9 cellular contexts compared by ENCODE assay signal in the genomic region with DNA sequence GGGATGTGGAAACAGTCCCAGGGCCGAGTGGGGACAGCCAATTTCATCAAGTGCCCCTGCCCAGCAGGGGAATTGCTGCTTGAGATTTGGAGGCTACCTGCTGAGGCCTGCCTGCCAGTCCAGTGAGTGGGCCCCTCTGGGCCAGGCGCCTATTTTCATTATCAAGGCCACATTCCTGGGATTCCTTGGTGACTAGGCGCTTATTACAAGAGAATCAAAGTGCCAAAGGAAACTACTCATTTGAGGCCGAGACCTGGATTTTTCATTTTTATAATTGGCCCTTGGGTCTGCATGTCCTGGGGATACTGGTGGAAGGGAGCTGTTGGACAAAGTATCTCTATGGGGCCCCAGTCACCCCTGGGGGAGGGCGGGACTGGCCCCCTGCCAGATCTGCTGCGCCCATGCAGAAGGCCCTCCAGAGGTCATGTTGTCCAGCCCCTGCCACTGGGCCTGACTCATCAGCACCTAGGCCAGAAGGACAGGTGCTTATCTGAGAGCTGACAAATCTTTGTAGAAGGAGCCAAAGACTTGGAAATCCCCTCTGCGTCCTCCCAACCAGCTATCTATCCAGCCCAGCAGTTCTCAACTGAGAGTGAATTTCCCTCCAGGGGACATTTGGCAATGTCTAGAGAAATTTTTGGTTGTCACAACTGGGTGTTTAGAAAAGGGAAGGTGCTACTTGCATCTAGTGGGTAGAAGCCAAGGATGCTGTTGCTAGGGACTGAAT. TPM values are rescaled to one million over a fixed set of nuclear protein-coding genes. Genes with fewer than 3 reads are reported as not detected.
DNase-seq lines count a peak whose midpoint lies in the region; ATAC-seq, FAIRE-seq and TF ChIP-seq lines count a peak whose summit lies in the region.
"Had no signal": no experiment of that assay in that cellular context is flagged by ENCODE, and none has a peak within 500 bp of the region (broad histone marks: within the 10 kb centered on the region; RNA-seq: fewer than 3 reads in every experiment).

No MANE protein-coding gene starts in this region.

- H3K27ac ChIP-seq in GM12878 (ENCODE audit: control insufficient read depth, insufficient read depth) (no peak overlapping the region), colonic mucosa (no peak overlapping the region)

- POLR2A ChIA-PET in GM12878 (lab: Charles Lee) = no interaction called here
- POLR2A ChIA-PET in activated CD4-positive, alpha-beta T cell treated with anti-CD3 and anti-CD28 coated beads, Interleukin-2, amount 10 ng/mL, durations not matched to agents 7 days and 5 days (lab: Charles Lee) = no interaction called here

- no peak for TF ChIP-seq RAD21 in GM12878 (IDR thresholded peaks at IDR 0.05; ENCODE audit: insufficient read depth, low read depth, low read length)

- H3K36me3 Mint-ChIP-seq in memory B cell = no peaks in the 10 kb centered on the region
- H3K36me3 Mint-ChIP-seq in activated CD4-positive, alpha-beta T cell treated with anti-CD3 and anti-CD28 coated beads, Interleukin-2, amount 10 ng/mL, durations not matched to agents 7 days and 5 days (ENCODE audit: low read depth) = no peaks in the 10 kb centered on the region
- H3K36me3 Mint-ChIP-seq: brain had no signal

- H3K79me2 ChIP-seq in GM12878 (ENCODE audit: control insufficient read depth, insufficient read depth, low read length) = no peaks in the 10 kb centered on the region

- no peak overlapping the region for H3K4me2 ChIP-seq in GM12878 (ENCODE audit: control insufficient read depth, insufficient read depth)

- no peak overlapping the region for H3K9ac ChIP-seq in GM12878 (ENCODE audit: control insufficient read depth, insufficient read depth, low read length)
- H3K9ac ChIP-seq in colonic mucosa (ENCODE audit: low read depth in 2 of 2, low read length in 2 of 2) = no peak overlapping the region

- intact Hi-C loops in GM12878 (cut with micrococcal nuclease; ENCODE audit: unreplicated experiment) = no loop called here
- intact Hi-C loops in colonic mucosa (cut with DNase I) = no loop called here

- FAIRE-seq in GM12878 (lab: Jason Lieb, UNC) = no peak

- H3K9me3 Mint-ChIP-seq in memory B cell = no peaks in the 10 kb centered on the region
- H3K9me3 Mint-ChIP-seq in activated CD4-positive, alpha-beta T cell treated with anti-CD3 and anti-CD28 coated beads, Interleukin-2, amount 10 ng/mL, durations not matched to agents 7 days and 5 days = no peaks in the 10 kb centered on the region

- peaks cover 8% of the 10 kb centered on the region for H3K27me3 Mint-ChIP-seq in memory B cell
- peaks cover 2% of the 10 kb centered on the region for H3K27me3 Mint-ChIP-seq in activated CD4-positive, alpha-beta T cell treated with anti-CD3 and anti-CD28 coated beads, Interleukin-2, amount 10 ng/mL, durations not matched to agents 7 days and 5 days

- TF ChIP-seq EP300 in GM12878 (IDR thresholded peaks at IDR 0.05; ENCODE audit: borderline replicate concordance in 1 of 2, control insufficient read depth in 1 of 2, low read depth in 2 of 2, low read length in 2 of 2) = no peak

- SMC1A ChIA-PET in GM12878 (lab: Charles Lee; ENCODE audit: uncharacterized antibody, unreplicated experiment) = interaction anchor here (0.7 to 1.1 kb wide), 2 partner anchors 22 to 57 kb away, joined by 3 read pairs; no protein-coding TSS in a partner anchor

- CTCF ChIA-PET in GM12878 (lab: Yijun Ruan, JAX) = no interaction called here
- CTCF ChIA-PET in activated CD4-positive, alpha-beta T cell treated with anti-CD3 and anti-CD28 coated beads, Interleukin-2, amount 10 ng/mL, durations not matched to agents 7 days and 5 days (lab: Charles Lee) = interaction anchor here (0.9 to 1.1 kb wide), 2 partner anchors 8 to 16 kb away, joined by 3 to 4 read pairs; no protein-coding TSS in a partner anchor

- peak; percentile 59 for ATAC-seq in HG03060 (IDR thresholded peaks at IDR 0.05; ENCODE audit: low read depth, unreplicated experiment)
- ATAC-seq in GM12878 = peak; percentile 93
- peak; percentile 24 for ATAC-seq in memory B cell (ENCODE audit: low read depth)

- no peak overlapping the region for H2AFZ ChIP-seq in GM12878 (ENCODE audit: control insufficient read depth, low read depth, low read length)

- TF ChIP-seq POLR2A in GM12878 (IDR thresholded peaks at IDR 0.05; ENCODE audit: low read depth, low read length) = no peak

- no TSS peak for BruUV-seq in GM12878 (replicated peaks; lab: Mats Ljungman, UMichigan)

- RAD21 ChIA-PET in GM12878 (lab: Charles Lee; ENCODE audit: unreplicated experiment) = no interaction called here

- H3K36me3 ChIP-seq in GM12878 (ENCODE audit: control insufficient read depth in 2 of 2, insufficient read depth in 2 of 2, low read length in 1 of 2) (no peaks in the 10 kb centered on the region), colonic mucosa (no peaks in the 10 kb centered on the region)

- peak; percentile 57 for DNase-seq in GM04504 (ENCODE audit: low read depth)
- DNase-seq in GM12878 (ENCODE audit: low read depth, low spot score) = no peak
- no peak for DNase-seq in memory B cell (ENCODE audit: low spot score in 2 of 2)
- DNase-seq in colonic mucosa = no peak
- DNase-seq in NCI-H510A (lab: John Stamatoyannopoulos, UW) = no peak
- no peak for DNase-seq in NCI-H146 (lab: John Stamatoyannopoulos, UW)
- DNase-seq in activated CD4-positive, alpha-beta T cell treated with anti-CD3 and anti-CD28 coated beads, Interleukin-2, amount 10 ng/mL, durations not matched to agents 7 days and 5 days = no peak

- peaks cover 9% of the 10 kb centered on the region for H3K4me1 ChIP-seq in GM12878 (ENCODE audit: control insufficient read depth, insufficient read depth, low read length)
- H3K4me1 ChIP-seq in colonic mucosa = no peaks in the 10 kb centered on the region

- no peaks in the 10 kb centered on the region for H4K20me1 ChIP-seq in GM12878 (ENCODE audit: control insufficient read depth, insufficient read depth)

- in situ Hi-C loops in GM12878 (cut with MboI) = no loop called here

- TF ChIP-seq CTCF in GM12878 (IDR thresholded peaks at IDR 0.05 in 2 of 3, conservative IDR thresholded peaks at IDR 0.05 in 1 of 3; ENCODE audit: control insufficient read depth in 2 of 3, extremely low read depth in 1 of 3, insufficient read depth in 1 of 3, low read depth in 3 of 3, low read length in 3 of 3) (no peak), colonic mucosa (IDR thresholded peaks at IDR 0.05) (no peak)

- no peak overlapping the region for H3K27ac Mint-ChIP-seq in memory B cell
- H3K27ac Mint-ChIP-seq in activated CD4-positive, alpha-beta T cell treated with anti-CD3 and anti-CD28 coated beads, Interleukin-2, amount 10 ng/mL, durations not matched to agents 7 days and 5 days = no peak overlapping the region

- H3K4me1 Mint-ChIP-seq in memory B cell = peaks cover 3% of the 10 kb centered on the region
- no peaks in the 10 kb centered on the region for H3K4me1 Mint-ChIP-seq in activated CD4-positive, alpha-beta T cell treated with anti-CD3 and anti-CD28 coated beads, Interleukin-2, amount 10 ng/mL, durations not matched to agents 7 days and 5 days

- H3K9me3 ChIP-seq in GM12878 (replicated peaks; ENCODE audit: control insufficient read depth, insufficient read depth, low read length) (no peaks in the 10 kb centered on the region), colonic mucosa (no peaks in the 10 kb centered on the region)

- WGBS in GM12878 (ENCODE audit: insufficient coverage, insufficient replicate concordance, low lambda C conversion rate, missing lambda C conversion rate) = 51% methylated on average over 7 of the region's 7 CpGs

- H3K27me3 ChIP-seq in GM12878 (replicated peaks in 1 of 2; ENCODE audit: control insufficient read depth in 2 of 2, insufficient read depth in 2 of 2, low read length in 1 of 2) (no peaks in the 10 kb centered on the region), colonic mucosa (no peaks in the 10 kb centered on the region)

- H3K4me3 Mint-ChIP-seq in memory B cell = no peak overlapping the region
- H3K4me3 Mint-ChIP-seq in activated CD4-positive, alpha-beta T cell treated with anti-CD3 and anti-CD28 coated beads, Interleukin-2, amount 10 ng/mL, durations not matched to agents 7 days and 5 days = no peak overlapping the region
- H3K4me3 Mint-ChIP-seq: brain had no signal

- H3K4me3 ChIP-seq in GM12878 (no peak overlapping the region), colonic mucosa (no peak overlapping the region)

TF ChIP-seq in GM12878, 131 proteins besides CTCF, POLR2A, EP300 and RAD21 (continues in another document):
- TF ChIP-seq HDAC2 (IDR thresholded peaks at IDR 0.05) (no peak), ATF7 (IDR thresholded peaks at IDR 0.05; ENCODE audit: low read depth) (no peak), NR2F1 (conservative IDR thresholded peaks at IDR 0.05) (peak; percentile 47; the same call in 1 of the 2 replicates)

RNA-seq across cellular contexts. Expression of a gene that starts 45.6 kb away (rescaled TPM):
- not detected in 2 replicates for total RNA-seq in GM12878 (2013; cell fraction: nucleolus; rRNA removed)
- total RNA-seq in GM12878 (2014; rRNA removed) = not detected in 2 replicates
- not detected in 2 replicates for total RNA-seq in GM12878 (2014; rRNA removed; fragmentation: Illumina TruSeq; extraction: Trizol)
- not detected in 2 replicates for total RNA-seq in GM12878 (2021)
- polyA plus RNA-seq in GM12878 (2011; ENCODE audit: low read depth) = not detected
- polyA plus RNA-seq in GM12878 (2011; rRNA removed) = not detected in 2 replicates
- polyA plus RNA-seq in GM12878 (2011; cell fraction: cytosol; rRNA removed) = not detected in 2 replicates
- polyA plus RNA-seq in GM12878 (2011; cell fraction: nucleus; rRNA removed) = 0.04 TPM in 1 of 2 replicates, not detected in the other
- polyA plus RNA-seq in GM12878 (2012) = not detected in 2 replicates
- not detected in 2 replicates for polyA plus RNA-seq in GM12878 (2014; fragmentation: Illumina TruSeq; extraction: Trizol)
- not detected for polyA plus RNA-seq in GM12878 (2014; fragmentation: Nextera tagmentation; extraction: Ambion mirVana)
- not detected in 2 replicates for polyA plus RNA-seq in GM12878 (2014; rRNA removed)
- polyA plus RNA-seq in GM12878 (2016; fragmentation: Nextera tagmentation; extraction: Ambion mirVana) = not detected
- not detected in 2 replicates for polyA minus RNA-seq in GM12878 (2011; rRNA and poly(A)+ RNA removed)
- polyA minus RNA-seq in GM12878 (2011; cell fraction: cytosol; rRNA and poly(A)+ RNA removed) = not detected in 2 replicates
- not detected in 2 replicates for polyA minus RNA-seq in GM12878 (2011; cell fraction: nucleus; rRNA and poly(A)+ RNA removed)
- total RNA-seq in colonic mucosa = under 1 TPM in 1 of 2 donors, not detected in 1; 0.16 TPM
- not detected for total RNA-seq in activated CD4-positive, alpha-beta T cell treated with anti-CD3 and anti-CD28 coated beads, Interleukin-2, amount 10 ng/mL, durations not matched to agents 7 days and 5 days

Comparison
In these comparisons a context has a peak if more than half of its experiments do, and no peak if none do; other contexts are left out.
1. ATAC-seq: peak in every context shown above with its lines; median percentile 93 in GM12878; 59 in HG03060; 24 in memory B cell.